Comparison of ENCODE assay signal across 8 cellular contexts in genomic region chr1:235632538-235633219, GRCh38. TPM values are rescaled to one million over a fixed set of nuclear protein-coding genes. Genes with fewer than 3 reads are reported as not detected.
DNase-seq lines count a peak whose midpoint lies in the region; ATAC-seq and TF ChIP-seq lines count a peak whose summit lies in the region.

No MANE protein-coding gene starts in this region.

- H3K27me3 ChIP-seq in heart right ventricle = peaks cover 0 to 28% (median 0%) of the 10 kb centered on the region in 7 donors

- TF ChIP-seq CTCF in heart right ventricle (IDR thresholded peaks at IDR 0.05) = no peak

- H3K27ac ChIP-seq in heart right ventricle = peak overlapping the region in 1 of 10 donors; percentile 36

- no peaks in the 10 kb centered on the region for H3K9me3 ChIP-seq in heart right ventricle

- H3K4me3 ChIP-seq in heart right ventricle = peak overlapping the region in 8 of 10 donors; percentile 10 to 43 (median 36)

- DNase-seq in heart right ventricle = no peak
- DNase-seq in cardiac septum (ENCODE audit: low spot score) = no peak
- DNase-seq in kidney tubule cell (ENCODE audit: low spot score) = peak; percentile 31
- no peak for DNase-seq in mesenteric fat pad (ENCODE audit: low spot score)
- no peak for DNase-seq in NCI-H510A (lab: John Stamatoyannopoulos, UW)
- DNase-seq in NCI-H1436 (lab: John Stamatoyannopoulos, UW) = no peak

- peak in 1 of 8 donors; percentile 42 for ATAC-seq in heart right ventricle
- peak; percentile 91 for ATAC-seq in HG03095 (IDR thresholded peaks at IDR 0.05; ENCODE audit: unreplicated experiment)
- ATAC-seq in SK-N-SH treated with all-trans-retinoic acid at 6 μM for 48 hours = peak; percentile 53

- peaks cover 0 to 15% (median 0%) of the 10 kb centered on the region in 9 donors for H3K4me1 ChIP-seq in heart right ventricle

- no peaks in the 10 kb centered on the region for H3K36me3 ChIP-seq in heart right ventricle

- 30 to 37% methylated on average over 14 of the region's 14 CpGs for WGBS in heart right ventricle, 2 donors

- intact Hi-C loops in heart right ventricle (cut with DNase I) (no loop called here), cardiac septum (cut with DNase I) (no loop called here)

TF ChIP-seq in SK-N-SH treated with all-trans-retinoic acid at 6 μM for 48 hours, 23 proteins besides CTCF, POLR2A, EP300 and RAD21:
- TF ChIP-seq SNAI2 (CRISPR knock-in tag; IDR thresholded peaks at IDR 0.05) (no peak), GLIS3 (CRISPR knock-in tag; IDR thresholded peaks at IDR 0.05) (no peak), ARNTL (CRISPR knock-in tag; IDR thresholded peaks at IDR 0.05; ENCODE audit: borderline replicate concordance, low read depth) (no peak), ZFP3 (CRISPR knock-in tag; IDR thresholded peaks at IDR 0.05) (no peak), TOX (CRISPR knock-in tag; IDR thresholded peaks at IDR 0.05; ENCODE audit: borderline replicate concordance) (no peak), TCF4 (CRISPR knock-in tag; IDR thresholded peaks at IDR 0.05; ENCODE audit: borderline replicate concordance) (no peak), BACH2 (CRISPR knock-in tag; IDR thresholded peaks at IDR 0.05; ENCODE audit: borderline replicate concordance) (no peak), POU6F1 (CRISPR knock-in tag; IDR thresholded peaks at IDR 0.05; ENCODE audit: borderline replicate concordance, low read depth) (no peak), ZC3H10 (CRISPR knock-in tag; IDR thresholded peaks at IDR 0.05) (no peak), RARB (CRISPR knock-in tag; IDR thresholded peaks at IDR 0.05) (no peak), CSRNP3 (CRISPR knock-in tag; IDR thresholded peaks at IDR 0.05) (no peak), ZFP30 (CRISPR knock-in tag; IDR thresholded peaks at IDR 0.05) (no peak), ZNF8 (CRISPR knock-in tag; IDR thresholded peaks at IDR 0.05) (no peak), CSDC2 (CRISPR knock-in tag; IDR thresholded peaks at IDR 0.05) (no peak), ZNF70 (CRISPR knock-in tag; IDR thresholded peaks at IDR 0.05) (no peak), PPARA (CRISPR knock-in tag; IDR thresholded peaks at IDR 0.05; ENCODE audit: borderline replicate concordance) (no peak), ZNF565 (CRISPR knock-in tag; conservative IDR thresholded peaks at IDR 0.05; ENCODE audit: low read depth) (no peak), CREB5 (CRISPR knock-in tag; IDR thresholded peaks at IDR 0.05; ENCODE audit: low read depth) (no peak), ESRRG (CRISPR knock-in tag; IDR thresholded peaks at IDR 0.05) (no peak), ISL1 (CRISPR knock-in tag; IDR thresholded peaks at IDR 0.05) (no peak)

RNA-seq across cellular contexts. Expression of gene GNG4, which starts 16.9 kb away (rescaled TPM):
- under 1 TPM in 2 of 10 donors, not detected in 8; 0.04 to 0.15 TPM for total RNA-seq in heart right ventricle
- under 1 TPM in 1 of 2 donors, not detected in 1; 0.06 TPM for polyA plus RNA-seq in heart right ventricle
- 0.24 TPM for total RNA-seq in cardiac septum
- total RNA-seq in mesenteric fat pad = 0.64 TPM
